13 cellular contexts compared by ENCODE assay signal in genomic region chr12:53585726-53586125, GRCh38. TPM values are rescaled to one million over a fixed set of nuclear protein-coding genes. Genes with fewer than 3 reads are reported as not detected.
DNase-seq lines count a peak whose midpoint lies in the region; ATAC-seq and TF ChIP-seq lines count a peak whose summit lies in the region.
"Had no signal": no experiment of that assay in that cellular context is flagged by ENCODE, and none has a peak within 500 bp of the region (broad histone marks: within the 10 kb centered on the region; RNA-seq: fewer than 3 reads in every experiment).

No MANE protein-coding gene starts in this region.

- CTCF ChIA-PET in activated naive CD4-positive, alpha-beta T cell treated with anti-CD3 and anti-CD28 coated beads, Interleukin-2, amount 10 ng/mL, durations not matched to agents 7 days and 5 days (lab: Charles Lee) = interaction anchor here (0.6 kb wide), 1 partner anchor 38 kb away, joined by 3 read pairs; no protein-coding TSS in a partner anchor

- TF ChIP-seq CTCF in coronary artery (IDR thresholded peaks at IDR 0.05) = no peak

- H3K4me3 Mint-ChIP-seq in stimulated activated effector memory CD8-positive, alpha-beta T cell treated with anti-CD3 and anti-CD28 coated beads, Interleukin-12 subunit alpha, Interleukin-12 subunit beta, amount 100 ng/mL, for 72 hours = no peak overlapping the region
- no peak overlapping the region for H3K4me3 Mint-ChIP-seq in activated naive CD4-positive, alpha-beta T cell treated with anti-CD3 and anti-CD28 coated beads, Interleukin-2, amount 10 ng/mL, durations not matched to agents 7 days and 5 days
- H3K4me3 Mint-ChIP-seq: WTC11 had no signal

- H3K27ac Mint-ChIP-seq in stimulated activated effector memory CD8-positive, alpha-beta T cell treated with anti-CD3 and anti-CD28 coated beads, Interleukin-12 subunit alpha, Interleukin-12 subunit beta, amount 100 ng/mL, for 72 hours = no peak overlapping the region
- no peak overlapping the region for H3K27ac Mint-ChIP-seq in activated naive CD4-positive, alpha-beta T cell treated with anti-CD3 and anti-CD28 coated beads, Interleukin-2, amount 10 ng/mL, durations not matched to agents 7 days and 5 days
- H3K27ac Mint-ChIP-seq: WTC11 had no signal

- DNase-seq in D341Med (ENCODE audit: low spot score) = peak; percentile 52
- DNase-seq in SK-MEL-5 (ENCODE audit: low read depth, low spot score) = peak; percentile 13
- no peak for DNase-seq in coronary artery (ENCODE audit: low spot score)
- DNase-seq in stimulated activated effector memory CD8-positive, alpha-beta T cell treated with anti-CD3 and anti-CD28 coated beads, Interleukin-12 subunit alpha, Interleukin-12 subunit beta, amount 100 ng/mL, for 72 hours (ENCODE audit: low spot score in 2 of 2) = no peak
- no peak for DNase-seq in UCSD-AML1 (lab: John Stamatoyannopoulos, UW; ENCODE audit: unreplicated experiment)
- DNase-seq in activated naive CD4-positive, alpha-beta T cell treated with anti-CD3 and anti-CD28 coated beads, Interleukin-2, amount 10 ng/mL, durations not matched to agents 7 days and 5 days = no peak
- DNase-seq: central memory CD4-positive, alpha-beta T cell; NCI-H1694 had no signal

- H3K4me3 ChIP-seq in coronary artery = no peak overlapping the region
- H3K4me3 ChIP-seq: thoracic aorta had no signal

- ATAC-seq in GM19395 (IDR thresholded peaks at IDR 0.05; ENCODE audit: unreplicated experiment) (peak; percentile 71), HG03066 (IDR thresholded peaks at IDR 0.05; ENCODE audit: low read depth, unreplicated experiment) (peak; percentile 85)
- ATAC-seq in stimulated activated effector memory CD8-positive, alpha-beta T cell treated with anti-CD3 and anti-CD28 coated beads, Interleukin-12 subunit alpha, Interleukin-12 subunit beta, amount 100 ng/mL, for 72 hours = no peak
- ATAC-seq: WTC11 had no signal

- peaks cover 5% of the 10 kb centered on the region for H3K36me3 Mint-ChIP-seq in stimulated activated effector memory CD8-positive, alpha-beta T cell treated with anti-CD3 and anti-CD28 coated beads, Interleukin-12 subunit alpha, Interleukin-12 subunit beta, amount 100 ng/mL, for 72 hours
- H3K36me3 Mint-ChIP-seq in activated naive CD4-positive, alpha-beta T cell treated with anti-CD3 and anti-CD28 coated beads, Interleukin-2, amount 10 ng/mL, durations not matched to agents 7 days and 5 days = peaks cover 2% of the 10 kb centered on the region

- in situ Hi-C loops in SK-MEL-5 (cut with HindIII; ENCODE audit: low pct_unique_long_range_greater_than_20kb, low sequenced_read_pairs) = no loop called here

- H3K27ac ChIP-seq in coronary artery = no peak overlapping the region
- H3K27ac ChIP-seq: RWPE1, thoracic aorta had no signal

- H3K27me3 Mint-ChIP-seq in activated naive CD4-positive, alpha-beta T cell treated with anti-CD3 and anti-CD28 coated beads, Interleukin-2, amount 10 ng/mL, durations not matched to agents 7 days and 5 days = no peaks in the 10 kb centered on the region

- H3K9me3 Mint-ChIP-seq in stimulated activated effector memory CD8-positive, alpha-beta T cell treated with anti-CD3 and anti-CD28 coated beads, Interleukin-12 subunit alpha, Interleukin-12 subunit beta, amount 100 ng/mL, for 72 hours = no peaks in the 10 kb centered on the region
- no peaks in the 10 kb centered on the region for H3K9me3 Mint-ChIP-seq in activated naive CD4-positive, alpha-beta T cell treated with anti-CD3 and anti-CD28 coated beads, Interleukin-2, amount 10 ng/mL, durations not matched to agents 7 days and 5 days

- peaks cover 27% of the 10 kb centered on the region for H3K4me1 Mint-ChIP-seq in stimulated activated effector memory CD8-positive, alpha-beta T cell treated with anti-CD3 and anti-CD28 coated beads, Interleukin-12 subunit alpha, Interleukin-12 subunit beta, amount 100 ng/mL, for 72 hours
- H3K4me1 Mint-ChIP-seq in activated naive CD4-positive, alpha-beta T cell treated with anti-CD3 and anti-CD28 coated beads, Interleukin-2, amount 10 ng/mL, durations not matched to agents 7 days and 5 days = peaks cover 14% of the 10 kb centered on the region
- H3K4me1 Mint-ChIP-seq: WTC11 had no signal

RNA-seq across cellular contexts. Expression of gene ATF7, which starts 40.5 kb away (rescaled TPM):
- total RNA-seq in SK-MEL-5 (2014; rRNA removed; shearing (Covaris generic)) = 10.2 and 11.8 TPM in 2 replicates
- polyA plus RNA-seq in SK-MEL-5 (2015; cell fraction: cytosol; rRNA removed) = 18.0 and 26.1 TPM in 2 replicates
- 16.7 and 39.8 TPM in 2 replicates for polyA plus RNA-seq in SK-MEL-5 (2015; cell fraction: nucleus; rRNA removed)

Comparison
In these comparisons a context has a peak if more than half of its experiments do, and no peak if none do; other contexts are left out.
1. DNase-seq: peak in D341Med (single experiment) and SK-MEL-5 (single experiment); none in coronary artery (single experiment), stimulated activated effector memory CD8-positive, alpha-beta T cell treated with anti-CD3 and anti-CD28 coated beads, Interleukin-12 subunit alpha, Interleukin-12 subunit beta, amount 100 ng/mL, for 72 hours (0 of 2), UCSD-AML1 (single experiment) and activated naive CD4-positive, alpha-beta T cell treated with anti-CD3 and anti-CD28 coated beads, Interleukin-2, amount 10 ng/mL, durations not matched to agents 7 days and 5 days (single experiment).